ENCODE assay signal across 10 cellular contexts in the genomic region with DNA sequence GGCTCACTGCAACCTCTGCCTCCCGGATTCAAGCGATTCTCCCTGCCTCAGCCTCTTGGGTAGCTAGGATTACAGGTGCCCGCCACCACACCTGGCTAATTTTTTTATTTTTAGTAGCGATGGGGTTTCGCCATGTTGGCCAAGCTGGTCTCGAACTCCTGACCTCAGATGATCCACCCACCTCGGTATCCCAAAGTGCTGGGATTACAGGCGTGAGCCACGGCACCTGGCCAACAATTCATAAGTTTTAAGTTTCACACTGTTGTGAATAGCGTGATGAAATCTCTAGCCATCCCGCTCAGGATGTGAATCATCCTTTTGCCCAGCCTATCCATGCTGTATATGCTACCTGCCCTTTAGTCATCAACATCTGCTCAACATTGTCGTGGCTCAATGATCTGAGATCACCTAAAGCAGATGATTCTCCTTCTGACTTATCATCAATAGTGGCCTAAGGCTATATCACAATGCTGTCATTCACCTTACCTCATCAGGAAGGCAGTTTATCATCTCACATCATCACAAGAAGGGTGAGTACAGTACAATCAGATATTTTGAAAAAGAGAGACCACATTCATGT. TPM values are rescaled to one million over a fixed set of nuclear protein-coding genes. Genes with fewer than 3 reads are reported as not detected.
A peak's percentile ranks its signal among the peaks of the same experiment; 100 is the strongest.
DNase-seq lines count a peak whose midpoint lies in the region; ATAC-seq and TF ChIP-seq lines count a peak whose summit lies in the region.
"Had no signal": no experiment of that assay in that cellular context is flagged by ENCODE, and none has a peak within 500 bp of the region (broad histone marks: within the 10 kb centered on the region; RNA-seq: fewer than 3 reads in every experiment).

No MANE protein-coding gene starts in this region.

- H3K4me3 Mint-ChIP-seq in activated CD8-positive, alpha-beta T cell treated with anti-CD3 and anti-CD28 coated beads for 36 hours, result peak overlapping the region; percentile 94
- H3K4me3 Mint-ChIP-seq in activated CD8-positive, alpha-beta T cell treated with anti-CD3 and anti-CD28 coated beads, Interleukin-2, amount 10 ng/mL, durations not matched to agents 7 days and 5 days, result no peak overlapping the region
- H3K4me3 Mint-ChIP-seq in chondrocyte (ENCODE audit: unreplicated experiment), result no peak overlapping the region

- peak; percentile 72 for ATAC-seq in activated CD8-positive, alpha-beta T cell treated with anti-CD3 and anti-CD28 coated beads for 36 hours
- no peak for ATAC-seq in activated CD8-positive, alpha-beta T cell treated with anti-CD3 and anti-CD28 coated beads, Interleukin-2, amount 10 ng/mL, durations not matched to agents 7 days and 5 days
- no peak for ATAC-seq in GM18505 (IDR thresholded peaks at IDR 0.05; ENCODE audit: unreplicated experiment)
- ATAC-seq in GM21423 (IDR thresholded peaks at IDR 0.05; ENCODE audit: unreplicated experiment), result no peak

- peaks cover 43 to 79% (median 62%) of the 10 kb centered on the region in 4 donors for H3K4me1 ChIP-seq in stomach

- H3K4me1 Mint-ChIP-seq in activated CD8-positive, alpha-beta T cell treated with anti-CD3 and anti-CD28 coated beads for 36 hours (ENCODE audit: low read depth), result peaks cover 67% of the 10 kb centered on the region
- peaks cover 65% of the 10 kb centered on the region for H3K4me1 Mint-ChIP-seq in activated CD8-positive, alpha-beta T cell treated with anti-CD3 and anti-CD28 coated beads, Interleukin-2, amount 10 ng/mL, durations not matched to agents 7 days and 5 days (ENCODE audit: low read depth)
- peaks cover 65% of the 10 kb centered on the region for H3K4me1 Mint-ChIP-seq in chondrocyte (ENCODE audit: low read depth)

- no peak for TF ChIP-seq CTCF in activated CD8-positive, alpha-beta T cell treated with anti-CD3 and anti-CD28 coated beads for 36 hours (IDR thresholded peaks at IDR 0.05)
- no peak for TF ChIP-seq CTCF in RWPE1 (conservative IDR thresholded peaks at IDR 0.05; ENCODE audit: low read depth)
- TF ChIP-seq CTCF in chondrocyte (IDR thresholded peaks at IDR 0.05), result no peak
- TF ChIP-seq CTCF in stomach (IDR thresholded peaks at IDR 0.05), result no peak

- H3K27ac Mint-ChIP-seq in activated CD8-positive, alpha-beta T cell treated with anti-CD3 and anti-CD28 coated beads for 36 hours, result peak overlapping the region; percentile 92
- no peak overlapping the region for H3K27ac Mint-ChIP-seq in activated CD8-positive, alpha-beta T cell treated with anti-CD3 and anti-CD28 coated beads, Interleukin-2, amount 10 ng/mL, durations not matched to agents 7 days and 5 days
- H3K27ac Mint-ChIP-seq in chondrocyte (ENCODE audit: unreplicated experiment), result peak overlapping the region; percentile 97

- no peaks in the 10 kb centered on the region for H3K9me3 ChIP-seq in stomach

- no peaks in the 10 kb centered on the region for H3K27me3 ChIP-seq in stomach

- peaks cover 50% of the 10 kb centered on the region for H3K36me3 Mint-ChIP-seq in activated CD8-positive, alpha-beta T cell treated with anti-CD3 and anti-CD28 coated beads for 36 hours (ENCODE audit: low read depth)
- H3K36me3 Mint-ChIP-seq in activated CD8-positive, alpha-beta T cell treated with anti-CD3 and anti-CD28 coated beads, Interleukin-2, amount 10 ng/mL, durations not matched to agents 7 days and 5 days (ENCODE audit: low read depth), result peaks cover 29% of the 10 kb centered on the region
- peaks cover 3% of the 10 kb centered on the region for H3K36me3 Mint-ChIP-seq in chondrocyte (ENCODE audit: low read depth)

- peak; percentile 75 for DNase-seq in activated CD8-positive, alpha-beta T cell treated with anti-CD3 and anti-CD28 coated beads for 36 hours
- no peak for DNase-seq in activated CD8-positive, alpha-beta T cell treated with anti-CD3 and anti-CD28 coated beads, Interleukin-2, amount 10 ng/mL, durations not matched to agents 7 days and 5 days
- DNase-seq in RWPE1 (ENCODE audit: low spot score) (peak; percentile 90), chondrocyte (ENCODE audit: low spot score) (no peak), stomach (no peak)
- peak; percentile 24 to 37 for DNase-seq in stimulated activated CD4-positive, alpha-beta T cell treated with anti-CD3 and anti-CD28 coated beads, Interleukin-4, amount 100 ng/mL, for 48 hours (ENCODE audit: low read depth in 2 of 2)
- DNase-seq: NCI-H1105 had no signal

- 85 to 93% (median 88%) methylated on average over 12 of the region's 12 CpGs for WGBS in stomach, 5 donors

- H3K27ac ChIP-seq in RWPE1, result peak overlapping the region; percentile 96
- no peak overlapping the region for H3K27ac ChIP-seq in stomach
- H3K27ac ChIP-seq: C4-2B had no signal

- POLR2A ChIA-PET in activated CD8-positive, alpha-beta T cell treated with anti-CD3 and anti-CD28 coated beads for 36 hours (lab: Charles Lee), result interaction anchor here (1.5 to 4.1 kb wide), 3 partner anchors 17 to 125 kb away, joined by 3 to 26 read pairs (median 23); a partner anchor contains a TSS
- POLR2A ChIA-PET in activated CD8-positive, alpha-beta T cell treated with anti-CD3 and anti-CD28 coated beads, Interleukin-2, amount 10 ng/mL, durations not matched to agents 7 days and 5 days (lab: Charles Lee), result no interaction called here
- POLR2A ChIA-PET in RWPE1 (lab: Yijun Ruan, JAX; ENCODE audit: low non-redundant PET), result no interaction called here

- no peaks in the 10 kb centered on the region for H3K9me3 Mint-ChIP-seq in activated CD8-positive, alpha-beta T cell treated with anti-CD3 and anti-CD28 coated beads for 36 hours
- H3K9me3 Mint-ChIP-seq in activated CD8-positive, alpha-beta T cell treated with anti-CD3 and anti-CD28 coated beads, Interleukin-2, amount 10 ng/mL, durations not matched to agents 7 days and 5 days (ENCODE audit: insufficient read depth), result no peaks in the 10 kb centered on the region
- H3K9me3 Mint-ChIP-seq in chondrocyte (ENCODE audit: low read depth), result no peaks in the 10 kb centered on the region

- CTCF ChIA-PET in activated CD8-positive, alpha-beta T cell treated with anti-CD3 and anti-CD28 coated beads for 36 hours (lab: Charles Lee), result interaction anchor here (1.3 to 4.5 kb wide), 3 partner anchors 10 to 17 kb away, joined by 3 to 30 read pairs (median 6); a partner anchor contains a TSS
- CTCF ChIA-PET in activated CD8-positive, alpha-beta T cell treated with anti-CD3 and anti-CD28 coated beads, Interleukin-2, amount 10 ng/mL, durations not matched to agents 7 days and 5 days (lab: Charles Lee), result interaction anchor here (0.8 kb wide), 1 partner anchor 13 kb away, joined by 3 read pairs; no protein-coding TSS in a partner anchor
- CTCF ChIA-PET in RWPE1 (lab: Yijun Ruan, JAX), result interaction anchor here (0.6 to 0.7 kb wide), 2 partner anchors 69 to 163 kb away, joined by 3 to 4 read pairs; no protein-coding TSS in a partner anchor

- no peak for TF ChIP-seq EP300 in stomach (IDR thresholded peaks at IDR 0.05)

- peaks cover 4 to 13% (median 9%) of the 10 kb centered on the region in 4 donors for H3K36me3 ChIP-seq in stomach

- TF ChIP-seq POLR2A in GM18505 (IDR thresholded peaks at IDR 0.05; ENCODE audit: borderline replicate concordance, extremely low read depth, insufficient read depth, insufficient read length) (no peak), stomach (IDR thresholded peaks at IDR 0.05) (no peak)

- H3K4me3 ChIP-seq in stomach, result no peak overlapping the region

- intact Hi-C loops in activated CD8-positive, alpha-beta T cell treated with anti-CD3 and anti-CD28 coated beads for 36 hours (cut with micrococcal nuclease), result no loop called here
- intact Hi-C loops in stomach (cut with DNase I; ENCODE audit: low total_unique reads), result no loop called here

- no peaks in the 10 kb centered on the region for H3K27me3 Mint-ChIP-seq in activated CD8-positive, alpha-beta T cell treated with anti-CD3 and anti-CD28 coated beads for 36 hours
- no peaks in the 10 kb centered on the region for H3K27me3 Mint-ChIP-seq in activated CD8-positive, alpha-beta T cell treated with anti-CD3 and anti-CD28 coated beads, Interleukin-2, amount 10 ng/mL, durations not matched to agents 7 days and 5 days (ENCODE audit: low read depth)
- H3K27me3 Mint-ChIP-seq in chondrocyte (ENCODE audit: low read depth), result no peaks in the 10 kb centered on the region

RNA-seq across cellular contexts. Expression of a gene that starts 2.6 kb away (rescaled TPM):
- total RNA-seq in activated CD8-positive, alpha-beta T cell treated with anti-CD3 and anti-CD28 coated beads for 36 hours, result 100 to 1,000 TPM; 137 to 144 TPM
- 10 to 100 TPM; 66.3 to 68.0 TPM for total RNA-seq in activated CD8-positive, alpha-beta T cell treated with anti-CD3 and anti-CD28 coated beads, Interleukin-2, amount 10 ng/mL, durations not matched to agents 7 days and 5 days
- total RNA-seq in chondrocyte, result 53.7 to 58.7 TPM (median 57.9 TPM) in 3 replicates
- 10 to 100 TPM in 3 of 5 donors, not detected in 2; 11.6 to 21.3 (median 19.3) TPM for total RNA-seq in stomach
- polyA plus RNA-seq in stomach, result 100 to 1,000 TPM in 2 of 3 donors, 10 to 100 TPM in 1; 97.5 to 166 (median 122) TPM

RNA-seq across cellular contexts. Expression of a gene that starts 2.7 kb away (rescaled TPM):
- total RNA-seq in activated CD8-positive, alpha-beta T cell treated with anti-CD3 and anti-CD28 coated beads for 36 hours, result 10 to 100 TPM; 38.5 to 40.0 TPM
- total RNA-seq in activated CD8-positive, alpha-beta T cell treated with anti-CD3 and anti-CD28 coated beads, Interleukin-2, amount 10 ng/mL, durations not matched to agents 7 days and 5 days, result 10 to 100 TPM; 34.1 to 35.2 TPM
- total RNA-seq in chondrocyte (25.3 to 33.1 TPM (median 27.6 TPM) in 3 replicates), stomach (10 to 100 TPM in 4 of 5 donors, 1 to 10 TPM in 1; 8.8 to 77.9 (median 20.9) TPM)
- polyA plus RNA-seq in stomach, result 10 to 100 TPM; 20.0 to 34.2 (median 27.3) TPM

RNA-seq across cellular contexts. Expression of a gene that starts 17.1 kb away (rescaled TPM):
- under 1 TPM in 1 of 2 experiments, not detected in 1; 0.43 TPM for total RNA-seq in activated CD8-positive, alpha-beta T cell treated with anti-CD3 and anti-CD28 coated beads for 36 hours
- under 1 TPM; 0.61 to 0.91 TPM for total RNA-seq in activated CD8-positive, alpha-beta T cell treated with anti-CD3 and anti-CD28 coated beads, Interleukin-2, amount 10 ng/mL, durations not matched to agents 7 days and 5 days
- total RNA-seq in chondrocyte (1.1 to 4.4 TPM (median 1.6 TPM) in 3 replicates), stomach (10 to 100 TPM in 1 of 5 donors, 1 to 10 TPM in 4; 1.3 to 41.4 (median 2.4) TPM)
- polyA plus RNA-seq in stomach, result 1 to 10 TPM; 4.7 to 6.3 (median 5.3) TPM

RNA-seq across cellular contexts. Expression of a gene that starts 17.2 kb away (rescaled TPM):
- 10 to 100 TPM; 30.4 to 37.0 TPM for total RNA-seq in activated CD8-positive, alpha-beta T cell treated with anti-CD3 and anti-CD28 coated beads for 36 hours
- 10 to 100 TPM; 34.5 to 36.3 TPM for total RNA-seq in activated CD8-positive, alpha-beta T cell treated with anti-CD3 and anti-CD28 coated beads, Interleukin-2, amount 10 ng/mL, durations not matched to agents 7 days and 5 days
- total RNA-seq in chondrocyte (34.7 to 38.3 TPM (median 36.7 TPM) in 3 replicates), stomach (10 to 100 TPM in 3 of 5 donors, 1 to 10 TPM in 2; 2.3 to 35.9 (median 14.3) TPM)
- polyA plus RNA-seq in stomach, result 10 to 100 TPM; 16.5 to 31.9 (median 18.6) TPM

RNA-seq across cellular contexts. Expression of a gene that starts 25.9 kb away (rescaled TPM):
- not detected for total RNA-seq in activated CD8-positive, alpha-beta T cell treated with anti-CD3 and anti-CD28 coated beads for 36 hours
- total RNA-seq in activated CD8-positive, alpha-beta T cell treated with anti-CD3 and anti-CD28 coated beads, Interleukin-2, amount 10 ng/mL, durations not matched to agents 7 days and 5 days, result not detected
- 0.12 to 0.26 TPM (median 0.12 TPM) in 3 replicates for total RNA-seq in chondrocyte
- total RNA-seq in stomach, result 10 to 100 TPM in 2 of 5 donors, 1 to 10 TPM in 3; 2.0 to 20.3 (median 7.0) TPM
- polyA plus RNA-seq in stomach, result 10 to 100 TPM in 1 of 3 donors, 1 to 10 TPM in 2; 1.7 to 14.2 (median 2.6) TPM

Comparison
In these comparisons a context has a peak if more than half of its experiments do, and no peak if none do; other contexts are left out.
1. DNase-seq: peak in activated CD8-positive, alpha-beta T cell treated with anti-CD3 and anti-CD28 coated beads for 36 hours (single experiment), RWPE1 (single experiment) and stimulated activated CD4-positive, alpha-beta T cell treated with anti-CD3 and anti-CD28 coated beads, Interleukin-4, amount 100 ng/mL, for 48 hours (2 of 2); none in activated CD8-positive, alpha-beta T cell treated with anti-CD3 and anti-CD28 coated beads, Interleukin-2, amount 10 ng/mL, durations not matched to agents 7 days and 5 days (single experiment), chondrocyte (single experiment) and stomach (single experiment).